In the genomic region with DNA sequence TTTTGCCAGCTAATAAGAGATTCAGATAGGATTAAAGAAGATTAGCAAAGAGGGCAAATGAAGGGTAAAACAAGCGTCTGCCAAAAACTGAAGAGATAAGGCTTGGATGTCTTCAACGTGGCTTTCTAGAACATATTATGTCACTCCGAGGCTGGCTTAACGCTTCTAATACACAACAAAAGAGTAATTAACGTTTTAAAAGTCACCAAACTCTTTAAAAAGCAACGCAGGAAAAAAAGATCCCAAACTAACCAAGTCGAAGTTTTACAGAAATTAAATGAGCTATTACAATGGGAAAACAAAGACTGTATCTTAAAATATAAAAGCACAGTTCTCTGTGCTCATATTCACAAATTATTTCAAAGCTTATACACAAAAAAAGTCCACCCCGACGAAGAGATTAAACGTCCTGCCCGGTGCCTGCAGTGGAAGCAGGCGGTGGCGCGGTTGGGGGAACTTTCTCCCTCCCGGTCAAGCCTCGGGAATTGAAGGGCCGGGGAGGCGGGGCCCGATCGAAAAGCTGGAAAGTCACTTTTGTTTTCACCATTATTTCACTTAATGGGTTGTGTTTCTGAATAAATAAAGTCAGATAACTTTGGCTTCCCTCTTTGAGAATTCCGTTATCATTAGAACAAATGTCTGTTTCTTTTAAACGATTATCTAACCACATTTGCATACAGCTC, we compare ENCODE assay signal across 1 cellular context.
TF ChIP-seq lines count a peak whose summit lies in the region.

No MANE protein-coding gene starts in this region.

TF ChIP-seq in K562, 482 proteins besides CTCF, POLR2A, EP300 and RAD21 (continues in another document):
- TF ChIP-seq ATF7 (IDR thresholded peaks at IDR 0.05) (peak; percentile 22; the same call in 1 of the 2 replicates), CREM (IDR thresholded peaks at IDR 0.05; ENCODE audit: low read depth) (0 out of 2 replicates have a peak, but pooled peaks have one; percentile 15), TAF9B (IDR thresholded peaks at IDR 0.05; ENCODE audit: partially characterized antibody) (no peak), FOXJ2 (tag; IDR thresholded peaks at IDR 0.05) (0 out of 2 replicates have a peak, but pooled peaks have one; percentile 52), LEF1 (IDR thresholded peaks at IDR 0.05) (peak; percentile 52; the same call in 1 of the 2 replicates), ZBTB26 (CRISPR knock-in tag; IDR thresholded peaks at IDR 0.05) (no peak), ZNF318 (IDR thresholded peaks at IDR 0.05; ENCODE audit: borderline replicate concordance in 1 of 2, low read depth in 1 of 2) (peak in 1 of 2 experiments; percentile 18; a peak in 1 of 4 replicates), SNIP1 (IDR thresholded peaks at IDR 0.05; ENCODE audit: low read depth) (0 out of 2 replicates have a peak, but pooled peaks have one; percentile 6), ESRRA (IDR thresholded peaks at IDR 0.05; ENCODE audit: borderline replicate concordance, low read depth) (peak; percentile 83), POLR2H (tag; IDR thresholded peaks at IDR 0.05; ENCODE audit: low read depth) (peak; percentile 62; the same call in 1 of the 2 replicates), TEAD4 (IDR thresholded peaks at IDR 0.05; ENCODE audit: low read length) (peak; percentile 27; the same call in 1 of the 2 replicates), TEAD4 (CRISPR knock-in tag; IDR thresholded peaks at IDR 0.05; ENCODE audit: borderline replicate concordance) (no peak), NKRF (IDR thresholded peaks at IDR 0.05; ENCODE audit: borderline replicate concordance) (no peak), MGA (IDR thresholded peaks at IDR 0.05) (no peak), VEZF1 (CRISPR knock-in tag; IDR thresholded peaks at IDR 0.05) (peak; percentile 62; the same call in 1 of the 2 replicates), CGGBP1 (CRISPR knock-in tag; IDR thresholded peaks at IDR 0.05) (0 out of 2 replicates have a peak, but pooled peaks have one; percentile 1)
- TF ChIP-seq, protein P1, sequence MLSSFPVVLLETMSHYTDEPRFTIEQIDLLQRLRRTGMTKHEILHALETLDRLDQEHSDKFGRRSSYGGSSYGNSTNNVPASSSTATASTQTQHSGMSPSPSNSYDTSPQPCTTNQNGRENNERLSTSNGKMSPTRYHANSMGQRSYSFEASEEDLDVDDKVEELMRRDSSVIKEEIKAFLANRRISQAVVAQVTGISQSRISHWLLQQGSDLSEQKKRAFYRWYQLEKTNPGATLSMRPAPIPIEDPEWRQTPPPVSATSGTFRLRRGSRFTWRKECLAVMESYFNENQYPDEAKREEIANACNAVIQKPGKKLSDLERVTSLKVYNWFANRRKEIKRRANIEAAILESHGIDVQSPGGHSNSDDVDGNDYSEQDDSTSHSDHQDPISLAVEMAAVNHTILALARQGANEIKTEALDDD (IDR thresholded peaks at IDR 0.05): peak; percentile 2; the same call in 1 of the 2 replicates
